Comparison of ENCODE assay signal across 11 cellular contexts in genomic region chr1:61606448-61607312, GRCh38.
DNase-seq lines count a peak whose midpoint lies in the region; ATAC-seq and TF ChIP-seq lines count a peak whose summit lies in the region.
"Had no signal": no experiment of that assay in that cellular context is flagged by ENCODE, and none has a peak within 500 bp of the region (broad histone marks: within the 10 kb centered on the region; RNA-seq: fewer than 3 reads in every experiment).

No MANE protein-coding gene starts in this region.

- intact Hi-C loops in mammary epithelial cell (cut with micrococcal nuclease): loop anchor here (5.0 kb wide), 1 partner anchor 269 kb away; no protein-coding TSS in a partner anchor
- intact Hi-C loops in right cardiac atrium (cut with DNase I): no loop called here
- intact Hi-C loops in gastrocnemius medialis (cut with DNase I; ENCODE audit: low total_unique reads): loop anchor here (2.0 kb wide), 1 partner anchor 32 kb away; no protein-coding TSS in a partner anchor

- peak overlapping the region; percentile 93 for H3K27ac ChIP-seq in mammary epithelial cell (ENCODE audit: insufficient read depth, low read depth, low read length)
- peak overlapping the region; percentile 95 for H3K27ac ChIP-seq in right cardiac atrium (ENCODE audit: low read length)
- peak overlapping the region; percentile 56 to 66 (median 58) for H3K27ac ChIP-seq in gastrocnemius medialis
- H3K27ac ChIP-seq: SJSA1 had no signal

- H3K4me2 ChIP-seq in mammary epithelial cell (ENCODE audit: insufficient read depth, low read depth, low read length): peak overlapping the region; percentile 56

- TF ChIP-seq CTCF in mammary epithelial cell (conservative IDR thresholded peaks at IDR 0.05 in 1 of 2, IDR thresholded peaks at IDR 0.05 in 1 of 2; ENCODE audit: extremely low read depth in 1 of 2, insufficient read depth in 1 of 2, low read depth in 1 of 2, low read length in 2 of 2) (no peak), gastrocnemius medialis (IDR thresholded peaks at IDR 0.05 in 4 of 5, conservative IDR thresholded peaks at IDR 0.05 in 1 of 5) (no peak)

- H3K4me3 ChIP-seq in mammary epithelial cell (replicated peaks in 1 of 3; ENCODE audit: insufficient read depth in 1 of 3, low read depth in 2 of 3, low read length in 3 of 3) (peak overlapping the region in 2 of 3 experiments; percentile 3 to 5), right cardiac atrium (ENCODE audit: low read length) (no peak overlapping the region), gastrocnemius medialis (peak overlapping the region in 2 of 4 donors; percentile 1 to 28)
- H3K4me3 ChIP-seq: SJSA1 had no signal

- H3K9me3 ChIP-seq in mammary epithelial cell (replicated peaks; ENCODE audit: insufficient read depth, low read length) (no peaks in the 10 kb centered on the region), right cardiac atrium (ENCODE audit: control insufficient read depth, low read length) (no peaks in the 10 kb centered on the region), gastrocnemius medialis (no peaks in the 10 kb centered on the region)
- H3K9me3 ChIP-seq: SJSA1 had no signal

- H3K9me3 Mint-ChIP-seq in T-helper 2 cell treated with Interferon-gamma antibody and Interleukin-4, amounts not matched to agents 5 μg/mL and 100 μg/mL, for 36 hours: no peaks in the 10 kb centered on the region
- H3K9me3 Mint-ChIP-seq: activated CD4-positive, alpha-beta memory T cell treated with anti-CD3 and anti-CD28 coated beads, Interleukin-2, amount 10 ng/mL, durations not matched to agents 7 days and 5 days; naive B cell had no signal

- DNase-seq in EL: peak; percentile 18
- peak; percentile 76 for DNase-seq in mammary epithelial cell
- peak; percentile 89 to 95 (median 90) for DNase-seq in right cardiac atrium
- DNase-seq in gastrocnemius medialis: peak; percentile 64 to 81
- no peak for DNase-seq in activated CD4-positive, CD25-positive, alpha-beta regulatory T cell treated with anti-CD3 and anti-CD28 coated beads, Interleukin-2, amount 50 U/mL, for 72 hours
- no peak for DNase-seq in T-helper 2 cell treated with Interferon-gamma antibody and Interleukin-4, amounts not matched to agents 5 μg/mL and 100 μg/mL, for 36 hours (ENCODE audit: low spot score)
- DNase-seq in NCI-H446 (lab: John Stamatoyannopoulos, UW): no peak
- DNase-seq: activated CD4-positive, alpha-beta memory T cell treated with anti-CD3 and anti-CD28 coated beads, Interleukin-2, amount 10 ng/mL, durations not matched to agents 7 days and 5 days; naive B cell had no signal

- H3K36me3 ChIP-seq in mammary epithelial cell (ENCODE audit: insufficient read depth, low read length) (no peaks in the 10 kb centered on the region), gastrocnemius medialis (no peaks in the 10 kb centered on the region)
- H3K36me3 ChIP-seq: SJSA1 had no signal

- TSS peak; percentile 81 for BruUV-seq in mammary epithelial cell (replicated peaks; lab: Mats Ljungman, UMichigan)

- dilution Hi-C loops in mammary epithelial cell (cut with HindIII; ENCODE audit: low sequenced_read_pairs): no loop called here

- no peak for TF ChIP-seq POLR2A in gastrocnemius medialis (IDR thresholded peaks at IDR 0.05)

- in situ Hi-C loops in mammary epithelial cell (cut with MboI; ENCODE audit: low sequenced_read_pairs in 2 of 2): no loop called here
- in situ Hi-C loops in gastrocnemius medialis (cut with MboI; ENCODE audit: low sequenced_read_pairs in 4 of 4): no loop called here

- peaks cover 27% of the 10 kb centered on the region for H3K4me1 ChIP-seq in mammary epithelial cell (ENCODE audit: insufficient read depth, low read length)
- H3K4me1 ChIP-seq in right cardiac atrium (ENCODE audit: control insufficient read depth, insufficient read depth, low read length): peaks cover 2% of the 10 kb centered on the region
- H3K4me1 ChIP-seq in gastrocnemius medialis: peaks cover 0 to 4% of the 10 kb centered on the region in 2 donors
- H3K4me1 ChIP-seq: SJSA1 had no signal

- no peak overlapping the region for H3K27ac Mint-ChIP-seq in T-helper 2 cell treated with Interferon-gamma antibody and Interleukin-4, amounts not matched to agents 5 μg/mL and 100 μg/mL, for 36 hours
- H3K27ac Mint-ChIP-seq: activated CD4-positive, alpha-beta memory T cell treated with anti-CD3 and anti-CD28 coated beads, Interleukin-2, amount 10 ng/mL, durations not matched to agents 7 days and 5 days; naive B cell had no signal

- 31% methylated on average over 15 of the region's 15 CpGs for WGBS in mammary epithelial cell (ENCODE audit: low coverage, missing lambda C conversion rate)
- WGBS in right cardiac atrium: 48% methylated on average over 15 of the region's 15 CpGs

- no peaks in the 10 kb centered on the region for H3K27me3 ChIP-seq in mammary epithelial cell (ENCODE audit: insufficient read depth, low read length)
- no peaks in the 10 kb centered on the region for H3K27me3 ChIP-seq in right cardiac atrium (ENCODE audit: control insufficient read depth, insufficient read depth)
- no peaks in the 10 kb centered on the region for H3K27me3 ChIP-seq in gastrocnemius medialis
- H3K27me3 ChIP-seq: SJSA1 had no signal

- no peaks in the 10 kb centered on the region for H3K79me2 ChIP-seq in mammary epithelial cell (ENCODE audit: insufficient read depth, low read length)

- no peak overlapping the region for H3K4me3 Mint-ChIP-seq in T-helper 2 cell treated with Interferon-gamma antibody and Interleukin-4, amounts not matched to agents 5 μg/mL and 100 μg/mL, for 36 hours
- H3K4me3 Mint-ChIP-seq: activated CD4-positive, alpha-beta memory T cell treated with anti-CD3 and anti-CD28 coated beads, Interleukin-2, amount 10 ng/mL, durations not matched to agents 7 days and 5 days; naive B cell had no signal

- ATAC-seq in right cardiac atrium (peak; percentile 95 to 96), gastrocnemius medialis (peak; percentile 72 to 88), GM21526 (IDR thresholded peaks at IDR 0.05; ENCODE audit: low FRiP score, unreplicated experiment) (no peak)

- CTCF ChIA-PET in mammary epithelial cell (lab: Charles Lee; ENCODE audit: low non-redundant PET): interaction anchor here (0.7 kb wide), 1 partner anchor 1769 kb away, joined by 4 read pairs; no protein-coding TSS in a partner anchor

- H3K27me3 Mint-ChIP-seq in T-helper 2 cell treated with Interferon-gamma antibody and Interleukin-4, amounts not matched to agents 5 μg/mL and 100 μg/mL, for 36 hours (ENCODE audit: low read depth): no peaks in the 10 kb centered on the region

- H2AFZ ChIP-seq in mammary epithelial cell (ENCODE audit: low read depth, low read length): peak overlapping the region; percentile 75

- no peaks in the 10 kb centered on the region for H4K20me1 ChIP-seq in mammary epithelial cell (ENCODE audit: insufficient read depth, low read length)

- no peaks in the 10 kb centered on the region for H3K4me1 Mint-ChIP-seq in T-helper 2 cell treated with Interferon-gamma antibody and Interleukin-4, amounts not matched to agents 5 μg/mL and 100 μg/mL, for 36 hours (ENCODE audit: low read depth)
- H3K4me1 Mint-ChIP-seq: activated CD4-positive, alpha-beta memory T cell treated with anti-CD3 and anti-CD28 coated beads, Interleukin-2, amount 10 ng/mL, durations not matched to agents 7 days and 5 days; naive B cell had no signal

- no peaks in the 10 kb centered on the region for H3K36me3 Mint-ChIP-seq in T-helper 2 cell treated with Interferon-gamma antibody and Interleukin-4, amounts not matched to agents 5 μg/mL and 100 μg/mL, for 36 hours (ENCODE audit: low read depth)
- H3K36me3 Mint-ChIP-seq: naive B cell had no signal

- peak overlapping the region; percentile 63 for H3K9ac ChIP-seq in mammary epithelial cell (ENCODE audit: insufficient read depth, low read length)

Comparison
In these comparisons a context has a peak if more than half of its experiments do, and no peak if none do; other contexts are left out.
1. DNase-seq: peak in EL (single experiment), mammary epithelial cell (single experiment), right cardiac atrium (3 of 3) and gastrocnemius medialis (2 of 2); none in activated CD4-positive, CD25-positive, alpha-beta regulatory T cell treated with anti-CD3 and anti-CD28 coated beads, Interleukin-2, amount 50 U/mL, for 72 hours (single experiment), T-helper 2 cell treated with Interferon-gamma antibody and Interleukin-4, amounts not matched to agents 5 μg/mL and 100 μg/mL, for 36 hours (single experiment) and NCI-H446 (0 of 2).
2. intact Hi-C loops: an anchor here in mammary epithelial cell (5.0 kb wide) and gastrocnemius medialis (2.0 kb wide); none called in right cardiac atrium.
3. Peak in every context shown above with its lines, with median percentiles within 50 percentile points of each other: H3K27ac ChIP-seq.